In the genomic region with DNA sequence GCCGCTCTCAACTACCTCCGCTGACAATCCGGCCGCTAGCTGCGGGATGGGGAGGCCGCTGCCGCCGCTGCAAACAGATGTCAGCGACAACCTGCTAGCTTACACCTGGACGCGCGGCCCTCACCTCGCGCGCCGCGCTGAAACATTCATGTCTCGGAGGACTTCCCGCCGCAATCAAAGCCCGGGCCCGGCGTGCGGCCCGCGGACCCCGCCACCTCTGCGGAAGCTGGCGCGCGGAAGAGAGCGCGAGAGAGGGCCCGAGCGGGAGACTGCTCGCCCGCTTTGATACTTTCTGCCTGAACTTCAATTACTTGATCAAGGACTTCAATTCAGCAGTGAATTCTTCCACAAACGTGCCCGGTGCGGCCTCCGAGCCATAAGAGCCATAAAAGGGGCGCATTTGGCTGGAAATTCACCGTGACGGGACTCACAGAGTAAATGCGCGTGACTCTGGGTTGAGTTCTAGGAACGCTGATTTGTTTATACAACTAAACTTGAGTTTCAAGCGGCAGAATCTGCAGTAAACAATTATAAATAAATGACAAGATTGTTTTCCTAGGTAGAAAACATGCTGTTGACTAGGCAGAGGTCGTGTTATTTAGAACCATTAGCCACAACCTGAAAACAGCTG, we compare ENCODE assay signal across 15 cellular contexts.
A peak's percentile ranks its signal among the peaks of the same experiment; 100 is the strongest.
DNase-seq lines count a peak whose midpoint lies in the region; ATAC-seq and TF ChIP-seq lines count a peak whose summit lies in the region.
"Had no signal": no experiment of that assay in that cellular context is flagged by ENCODE, and none has a peak within 500 bp of the region (broad histone marks: within the 10 kb centered on the region; RNA-seq: fewer than 3 reads in every experiment).

No MANE protein-coding gene starts in this region.

- H3K27ac Mint-ChIP-seq in central memory CD8-positive, alpha-beta T cell (ENCODE audit: low read depth) = peak overlapping the region; percentile 44
- no peak overlapping the region for H3K27ac Mint-ChIP-seq in osteocyte (ENCODE audit: unreplicated experiment)
- H3K27ac Mint-ChIP-seq in CD4-positive, alpha-beta memory T cell = no peak overlapping the region
- H3K27ac Mint-ChIP-seq: activated CD4-positive, alpha-beta memory T cell treated with anti-CD3 and anti-CD28 coated beads, Interleukin-2, amount 10 ng/mL, durations not matched to agents 7 days and 5 days had no signal

- H3K4me1 ChIP-seq in ES-I3 (ENCODE audit: insufficient read depth, low read length) (no peaks in the 10 kb centered on the region), iPS-15b (ENCODE audit: control insufficient read depth, insufficient read depth, low read length) (no peaks in the 10 kb centered on the region)
- no peaks in the 10 kb centered on the region for H3K4me1 ChIP-seq in CD4-positive, alpha-beta memory T cell (ENCODE audit: insufficient read depth, low read length)

- peak overlapping the region; percentile 15; the same call in 1 of the 2 replicates for H3K9ac ChIP-seq in ES-I3 (ENCODE audit: low read depth, low read length)
- H3K9ac ChIP-seq in iPS-15b (ENCODE audit: low read depth, low read length) = no peak overlapping the region

- no peak for TF ChIP-seq CTCF in osteocyte (IDR thresholded peaks at IDR 0.05)

- no peaks in the 10 kb centered on the region for H3K4me1 Mint-ChIP-seq in central memory CD8-positive, alpha-beta T cell
- H3K4me1 Mint-ChIP-seq in osteocyte (ENCODE audit: unreplicated experiment) = peaks cover 6% of the 10 kb centered on the region
- H3K4me1 Mint-ChIP-seq in CD4-positive, alpha-beta memory T cell = no peaks in the 10 kb centered on the region
- H3K4me1 Mint-ChIP-seq: activated CD4-positive, alpha-beta memory T cell treated with anti-CD3 and anti-CD28 coated beads, Interleukin-2, amount 10 ng/mL, durations not matched to agents 7 days and 5 days had no signal

- no peaks in the 10 kb centered on the region for H3K27me3 Mint-ChIP-seq in central memory CD8-positive, alpha-beta T cell
- peaks cover 5% of the 10 kb centered on the region for H3K27me3 Mint-ChIP-seq in osteocyte (ENCODE audit: unreplicated experiment)
- no peaks in the 10 kb centered on the region for H3K27me3 Mint-ChIP-seq in CD4-positive, alpha-beta memory T cell
- H3K27me3 Mint-ChIP-seq: activated CD4-positive, alpha-beta memory T cell treated with anti-CD3 and anti-CD28 coated beads, Interleukin-2, amount 10 ng/mL, durations not matched to agents 7 days and 5 days had no signal

- H3K27ac ChIP-seq in CD4-positive, alpha-beta memory T cell (ENCODE audit: low read depth, low read length) = no peak overlapping the region

- peak overlapping the region; percentile 53 for H3K4me3 ChIP-seq in iPS-15b (ENCODE audit: low read depth, low read length)
- no peak overlapping the region for H3K4me3 ChIP-seq in CD4-positive, alpha-beta memory T cell (ENCODE audit: low read length in 2 of 2)

- ATAC-seq in central memory CD8-positive, alpha-beta T cell (replicated peaks; ENCODE audit: extremely low read depth, poor library complexity, severe bottlenecking) = no peak

- no peaks in the 10 kb centered on the region for H3K9me3 Mint-ChIP-seq in central memory CD8-positive, alpha-beta T cell
- H3K9me3 Mint-ChIP-seq in osteocyte (ENCODE audit: unreplicated experiment) = no peaks in the 10 kb centered on the region
- peaks cover 0 to 4% (median 0%) of the 10 kb centered on the region in 8 donors for H3K9me3 Mint-ChIP-seq in CD4-positive, alpha-beta memory T cell
- H3K9me3 Mint-ChIP-seq: activated CD4-positive, alpha-beta memory T cell treated with anti-CD3 and anti-CD28 coated beads, Interleukin-2, amount 10 ng/mL, durations not matched to agents 7 days and 5 days had no signal

- H3K36me3 ChIP-seq in ES-I3 (ENCODE audit: insufficient read depth, low read length) = no peaks in the 10 kb centered on the region
- H3K36me3 ChIP-seq in iPS-15b (ENCODE audit: control insufficient read depth, insufficient read depth, low read length) = no peaks in the 10 kb centered on the region
- H3K36me3 ChIP-seq in CD4-positive, alpha-beta memory T cell (ENCODE audit: insufficient read depth, low read length) = no peaks in the 10 kb centered on the region

- intact Hi-C loops in CD4-positive, alpha-beta memory T cell (cut with micrococcal nuclease) = no loop called here

- no peak for DNase-seq in central memory CD8-positive, alpha-beta T cell (ENCODE audit: low spot score in 2 of 2)
- no peak for DNase-seq in osteocyte (ENCODE audit: extremely low spot score, unreplicated experiment)
- DNase-seq in CD4-positive, alpha-beta memory T cell = no peak
- DNase-seq in NOMO-1 treated with dmso at 0.1 percent for 144 hours (lab: John Stamatoyannopoulos, UW; ENCODE audit: unreplicated experiment) = no peak
- no peak for DNase-seq in KG1 (lab: John Stamatoyannopoulos, UW)
- DNase-seq in 8988T = no peak
- DNase-seq: activated CD4-positive, alpha-beta memory T cell treated with anti-CD3 and anti-CD28 coated beads, Interleukin-2, amount 10 ng/mL, durations not matched to agents 7 days and 5 days; activated gamma-delta T cell treated with Interleukin-2 at 50 U/mL for 16 hours; central memory CD4-positive, alpha-beta T cell; COR-L47; Kasumi-1; NCI-H2029 treated with DMSO at 0.1 percent for 48 hours; SHP77 had no signal

- H3K9me3 ChIP-seq in ES-I3 (ENCODE audit: control insufficient read depth, insufficient read depth, low read length) (no peaks in the 10 kb centered on the region), iPS-15b (ENCODE audit: control insufficient read depth, insufficient read depth, low read length) (no peaks in the 10 kb centered on the region)
- no peaks in the 10 kb centered on the region for H3K9me3 ChIP-seq in CD4-positive, alpha-beta memory T cell (ENCODE audit: control insufficient read depth in 1 of 2, low read length in 2 of 2)

- CTCF ChIA-PET in CD4-positive, alpha-beta memory T cell (lab: Charles Lee; ENCODE audit: partially characterized antibody) = no interaction called here

- H3K36me3 Mint-ChIP-seq in central memory CD8-positive, alpha-beta T cell (ENCODE audit: insufficient read depth) = peaks cover 12% of the 10 kb centered on the region
- peaks cover 19% of the 10 kb centered on the region for H3K36me3 Mint-ChIP-seq in osteocyte (ENCODE audit: unreplicated experiment)
- H3K36me3 Mint-ChIP-seq in CD4-positive, alpha-beta memory T cell = peaks cover 21 to 35% of the 10 kb centered on the region in 2 donors

- no peak overlapping the region for H3K4me3 Mint-ChIP-seq in central memory CD8-positive, alpha-beta T cell
- H3K4me3 Mint-ChIP-seq in osteocyte (ENCODE audit: unreplicated experiment) = peak overlapping the region; percentile 62
- no peak overlapping the region for H3K4me3 Mint-ChIP-seq in CD4-positive, alpha-beta memory T cell
- H3K4me3 Mint-ChIP-seq: activated CD4-positive, alpha-beta memory T cell treated with anti-CD3 and anti-CD28 coated beads, Interleukin-2, amount 10 ng/mL, durations not matched to agents 7 days and 5 days had no signal

- peaks cover 22% of the 10 kb centered on the region for H3K27me3 ChIP-seq in iPS-15b (ENCODE audit: control insufficient read depth, insufficient read depth, low read length)
- H3K27me3 ChIP-seq in CD4-positive, alpha-beta memory T cell (ENCODE audit: insufficient read depth, low read length) = no peaks in the 10 kb centered on the region

- POLR2A ChIA-PET in CD4-positive, alpha-beta memory T cell (lab: Charles Lee; ENCODE audit: partially characterized antibody) = no interaction called here
